ENCODE assay signal across 8 cellular contexts in genomic region chr1:181152892-181153633, GRCh38.
A peak's percentile ranks its signal among the peaks of the same experiment; 100 is the strongest.
DNase-seq lines count a peak whose midpoint lies in the region; ATAC-seq and TF ChIP-seq lines count a peak whose summit lies in the region.

No MANE protein-coding gene starts in this region.

- peak overlapping the region in 1 of 8 donors; percentile 9 for H3K4me3 ChIP-seq in spleen

- intact Hi-C loops in spleen (cut with DNase I; ENCODE audit: low total_unique reads): no loop called here

- no peaks in the 10 kb centered on the region for H3K36me3 ChIP-seq in spleen

- peak in 10 of 11 experiments; percentile 12 to 66 (median 52) for TF ChIP-seq CTCF in spleen (IDR thresholded peaks at IDR 0.05 in 8 of 11, conservative IDR thresholded peaks at IDR 0.05 in 3 of 11)

- 8 to 24% (median 15%) methylated on average over 13 to 16 of the region's 16 CpGs for WGBS in spleen, 5 donors

- DNase-seq in DMS 273 (lab: John Stamatoyannopoulos, UW; ENCODE audit: unreplicated experiment) (peak; percentile 94), hippocampal formation (lab: John Stamatoyannopoulos, UW) (peak; percentile 27 to 36), spleen (peak; percentile 91), NCI-H526 (lab: John Stamatoyannopoulos, UW) (no peak), NCI-H69 (lab: John Stamatoyannopoulos, UW) (no peak)

- H3K27ac ChIP-seq in angular gyrus (ENCODE audit: low read depth, low read length) (peak overlapping the region; percentile 75), spleen (peak overlapping the region; percentile 14 to 80 (median 68))

- TF ChIP-seq POLR2A in spleen (IDR thresholded peaks at IDR 0.05): peak in 1 of 3 donors; percentile 28

- H3K9me3 ChIP-seq in spleen: no peaks in the 10 kb centered on the region

- ATAC-seq in GM21367 (IDR thresholded peaks at IDR 0.05; ENCODE audit: unreplicated experiment) (peak; percentile 77), HG03565 (IDR thresholded peaks at IDR 0.05; ENCODE audit: unreplicated experiment) (peak; percentile 56)

- peaks cover 14 to 63% (median 48%) of the 10 kb centered on the region in 6 donors for H3K4me1 ChIP-seq in spleen

- H3K27me3 ChIP-seq in spleen (replicated peaks in 1 of 7): no peaks in the 10 kb centered on the region

Comparison
In these comparisons a context has a peak if more than half of its experiments do, and no peak if none do; other contexts are left out.
1. DNase-seq: peak in DMS 273 (single experiment), hippocampal formation (2 of 2) and spleen (single experiment); none in NCI-H526 (0 of 2) and NCI-H69 (single experiment).